9 cellular contexts compared by ENCODE assay signal in genomic region chr11:31812392-31813241, GRCh38. TPM values are rescaled to one million over a fixed set of nuclear protein-coding genes. Genes with fewer than 3 reads are reported as not detected.
DNase-seq lines count a peak whose midpoint lies in the region; ATAC-seq, FAIRE-seq and TF ChIP-seq lines count a peak whose summit lies in the region.
"Had no signal": no experiment of that assay in that cellular context is flagged by ENCODE, and none has a peak within 500 bp of the region (broad histone marks: within the 10 kb centered on the region; RNA-seq: fewer than 3 reads in every experiment).

No MANE protein-coding gene starts in this region.

- H3K9ac ChIP-seq in endothelial cell of umbilical vein (replicated peaks; ENCODE audit: extremely low read depth, insufficient read depth, low read length), result no peak overlapping the region

- H3K9me1 ChIP-seq in endothelial cell of umbilical vein (replicated peaks; ENCODE audit: control insufficient read depth, extremely low read depth, insufficient read depth, low read length), result no peaks in the 10 kb centered on the region

- no peaks in the 10 kb centered on the region for H3K79me2 ChIP-seq in endothelial cell of umbilical vein (ENCODE audit: control insufficient read depth, insufficient read depth, low read length)
- no peaks in the 10 kb centered on the region for H3K79me2 ChIP-seq in osteoblast (ENCODE audit: insufficient read depth, low read length)

- no peak overlapping the region for H3K27ac ChIP-seq in endothelial cell of umbilical vein (ENCODE audit: insufficient read depth, low read depth, low read length)
- no peak overlapping the region for H3K27ac ChIP-seq in osteoblast (ENCODE audit: low read depth, low read length)

- no peak for TF ChIP-seq POLR2A in endothelial cell of umbilical vein (IDR thresholded peaks at IDR 0.05; ENCODE audit: low read depth, low read length)

- POLR2A ChIA-PET in endothelial cell of umbilical vein (lab: Charles Lee), result no interaction called here

- peaks cover 6% of the 10 kb centered on the region for H3K4me1 ChIP-seq in endothelial cell of umbilical vein (ENCODE audit: control insufficient read depth, extremely low read depth, insufficient read depth, low read length)
- peaks cover 6% of the 10 kb centered on the region for H3K4me1 ChIP-seq in osteoblast (ENCODE audit: insufficient read depth, low read length)

- CTCF ChIA-PET in endothelial cell of umbilical vein (lab: Charles Lee), result interaction anchor here (1.0 kb wide), 1 partner anchor 171 kb away, joined by 3 read pairs; no protein-coding TSS in a partner anchor

- DNase-seq in G401 (ENCODE audit: low spot score) (peak; percentile 80), NCI-H748 treated with DMSO at 0.1 percent for 48 hours (lab: John Stamatoyannopoulos, UW) (peak; percentile 46), endothelial cell of umbilical vein (ENCODE audit: low read depth, low spot score) (peak; percentile 22), osteoblast (ENCODE audit: insufficient read length, low spot score, missing footprints) (peak; percentile 85), NCI-H2029 (lab: John Stamatoyannopoulos, UW) (no peak), NCI-H524 treated with DMSO at 0.1 percent for 48 hours (lab: John Stamatoyannopoulos, UW) (no peak)
- no peak for DNase-seq in stimulated activated CD4-positive, alpha-beta T cell treated with anti-CD3 and anti-CD28 coated beads, Interleukin-4, amount 100 ng/mL, for 24 hours
- DNase-seq: left cardiac atrium had no signal

- H3K36me3 ChIP-seq in endothelial cell of umbilical vein (ENCODE audit: control insufficient read depth in 2 of 2, extremely low read depth in 1 of 2, insufficient read depth in 2 of 2, low read length in 2 of 2), result no peaks in the 10 kb centered on the region
- no peaks in the 10 kb centered on the region for H3K36me3 ChIP-seq in osteoblast (ENCODE audit: insufficient read depth, low read length)

- peak; percentile 28 for FAIRE-seq in endothelial cell of umbilical vein (lab: Jason Lieb, UNC)

- dilution Hi-C loops in endothelial cell of umbilical vein (cut with MboI; ENCODE audit: extremely low pct_ligation_motif_present, low sequenced_read_pairs), result no loop called here

- H3K4me2 ChIP-seq in endothelial cell of umbilical vein (ENCODE audit: insufficient read depth, low read length) (peak overlapping the region; percentile 39), osteoblast (ENCODE audit: insufficient read depth, low read length) (peak overlapping the region; percentile 67)

- in situ Hi-C loops in G401 (cut with HindIII; ENCODE audit: low sequenced_read_pairs), result no loop called here

- H3K27me3 ChIP-seq in endothelial cell of umbilical vein (ENCODE audit: control insufficient read depth in 2 of 2, insufficient read depth in 2 of 2, low read length in 2 of 2) (peaks cover 89 to 99% of the 10 kb centered on the region in 2 experiments), osteoblast (ENCODE audit: insufficient read depth, low read length) (peaks cover 99% of the 10 kb centered on the region)

- no peak overlapping the region for H2AFZ ChIP-seq in endothelial cell of umbilical vein (ENCODE audit: low read depth, low read length)
- no peak overlapping the region for H2AFZ ChIP-seq in osteoblast (ENCODE audit: low read length)

- intact Hi-C loops in endothelial cell of umbilical vein (cut with micrococcal nuclease), result loop anchor here (5.0 to 10.0 kb wide), 2 partner anchors 280 to 792 kb away; partner anchors contain the start of gene RCN1

- TF ChIP-seq CTCF in endothelial cell of umbilical vein (IDR thresholded peaks at IDR 0.05; ENCODE audit: extremely low read depth in 1 of 2, insufficient read depth in 1 of 2, low read depth in 1 of 2, low read length in 2 of 2), result no peak
- no peak for TF ChIP-seq CTCF in osteoblast (IDR thresholded peaks at IDR 0.05; ENCODE audit: extremely low read depth, low read depth, low read length)

- H3K9me3 ChIP-seq in endothelial cell of umbilical vein (replicated peaks; ENCODE audit: control insufficient read depth, insufficient read depth, low read length) (no peaks in the 10 kb centered on the region), osteoblast (ENCODE audit: low read depth, low read length) (no peaks in the 10 kb centered on the region)

- no peaks in the 10 kb centered on the region for H4K20me1 ChIP-seq in endothelial cell of umbilical vein (replicated peaks; ENCODE audit: control insufficient read depth, extremely low read depth, insufficient read depth, low read length)
- H4K20me1 ChIP-seq in osteoblast (ENCODE audit: insufficient read depth, low read length), result peaks cover 2% of the 10 kb centered on the region

- H3K4me3 ChIP-seq in endothelial cell of umbilical vein (replicated peaks in 1 of 3; ENCODE audit: insufficient read depth in 1 of 3, low read depth in 1 of 3, low read length in 3 of 3) (peak overlapping the region in 1 of 3 experiments; percentile 16), osteoblast (ENCODE audit: insufficient read depth, low read length) (peak overlapping the region; percentile 57)

- ATAC-seq in GM19455 (IDR thresholded peaks at IDR 0.05; ENCODE audit: unreplicated experiment), result no peak

- no TSS peak for BruUV-seq in endothelial cell of umbilical vein (replicated peaks; lab: Mats Ljungman, UMichigan)

TF ChIP-seq in endothelial cell of umbilical vein, 7 proteins besides CTCF, POLR2A, EP300 and RAD21:
- TF ChIP-seq EZH2 (IDR thresholded peaks at IDR 0.05; ENCODE audit: borderline replicate concordance, low read depth, low read length, severe bottlenecking), result peak; percentile 100
- no peak for TF ChIP-seq FOS (IDR thresholded peaks at IDR 0.05; ENCODE audit: borderline replicate concordance, insufficient read depth, low read length)
- no peak for TF ChIP-seq JUN (IDR thresholded peaks at IDR 0.05; ENCODE audit: borderline replicate concordance, insufficient read depth, insufficient read length, low read depth)

RNA-seq across cellular contexts. Expression of gene PAX6, which starts 1.5 kb away (rescaled TPM):
- 2.7 and 3.8 TPM in 2 replicates for total RNA-seq in G401 (2014; rRNA removed; shearing (Covaris generic))
- total RNA-seq in endothelial cell of umbilical vein (not detected in 2 replicates), osteoblast (under 0.01 and 0.36 TPM in 2 replicates)
- not detected in 2 replicates for polyA plus RNA-seq in endothelial cell of umbilical vein
- polyA plus RNA-seq in endothelial cell of umbilical vein (2011; cell fraction: cytosol; rRNA removed), result 0.04 and 0.10 TPM in 2 replicates
- not detected in 2 replicates for polyA plus RNA-seq in endothelial cell of umbilical vein (2011; cell fraction: nucleus; rRNA removed)
- not detected in 2 replicates for polyA plus RNA-seq in endothelial cell of umbilical vein (2012)
- polyA minus RNA-seq in endothelial cell of umbilical vein, result 0.91 TPM in 1 of 2 replicates, not detected in the other
- 3.7 TPM for polyA minus RNA-seq in endothelial cell of umbilical vein (2011; cell fraction: cytosol; rRNA and poly(A)+ RNA removed)
- not detected in 2 replicates for polyA minus RNA-seq in endothelial cell of umbilical vein (2011; cell fraction: nucleus; rRNA and poly(A)+ RNA removed)
- total RNA-seq: left cardiac atrium had no signal

Comparison
In these comparisons a context has a peak if more than half of its experiments do, and no peak if none do; other contexts are left out.
1. DNase-seq: peak in G401 (single experiment), NCI-H748 treated with DMSO at 0.1 percent for 48 hours (single experiment), endothelial cell of umbilical vein (single experiment) and osteoblast (single experiment); none in NCI-H2029 (single experiment), stimulated activated CD4-positive, alpha-beta T cell treated with anti-CD3 and anti-CD28 coated beads, Interleukin-4, amount 100 ng/mL, for 24 hours (single experiment) and NCI-H524 treated with DMSO at 0.1 percent for 48 hours (single experiment).